Comparison of ENCODE assay signal across 10 cellular contexts in the genomic region with DNA sequence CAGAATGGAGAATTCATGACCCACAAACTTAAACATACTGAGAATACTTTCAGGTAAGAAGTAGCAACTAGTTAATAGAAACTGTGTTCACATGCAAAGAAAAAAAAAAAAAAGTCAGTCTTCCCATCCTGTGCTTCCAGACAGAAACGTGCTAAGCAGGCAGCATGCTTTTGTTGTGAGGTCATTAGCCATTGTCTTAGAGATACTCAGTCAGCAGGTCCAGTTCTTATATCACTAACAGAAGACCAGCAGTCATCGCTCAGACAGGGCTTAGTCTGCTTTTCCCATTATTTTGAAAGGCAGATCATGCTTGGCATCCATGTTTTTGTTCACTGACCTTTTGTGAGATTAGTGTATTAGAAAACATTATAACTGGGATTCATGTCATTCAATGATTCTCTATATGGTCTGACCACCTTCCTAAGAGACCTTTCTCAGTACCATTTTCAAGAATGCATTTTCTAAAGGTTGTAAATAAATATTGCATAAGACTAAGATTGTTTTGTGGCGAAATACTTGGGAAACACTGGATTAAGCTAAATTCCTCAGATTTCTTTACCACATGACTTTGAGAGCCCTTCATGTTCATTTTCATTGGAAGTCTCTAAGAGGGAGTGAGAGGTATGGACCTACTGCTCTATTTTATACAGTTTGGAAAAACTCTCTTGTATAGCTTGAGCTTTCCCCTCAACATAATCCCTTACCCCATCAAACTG. TPM values are rescaled to one million over a fixed set of nuclear protein-coding genes. Genes with fewer than 3 reads are reported as not detected.
A peak's percentile ranks its signal among the peaks of the same experiment; 100 is the strongest.
DNase-seq lines count a peak whose midpoint lies in the region; ATAC-seq and TF ChIP-seq lines count a peak whose summit lies in the region.
"Had no signal": no experiment of that assay in that cellular context is flagged by ENCODE, and none has a peak within 500 bp of the region (broad histone marks: within the 10 kb centered on the region; RNA-seq: fewer than 3 reads in every experiment).

No MANE protein-coding gene starts in this region.

- H3K79me2 ChIP-seq in trophoblast cell (ENCODE audit: control insufficient read depth, insufficient read depth, low read length, poor library complexity), result peaks cover 5% of the 10 kb centered on the region

- no peak overlapping the region for H2BK12ac ChIP-seq in trophoblast cell (ENCODE audit: low read length)

- TF ChIP-seq CTCF in fibroblast of villous mesenchyme (IDR thresholded peaks at IDR 0.05; ENCODE audit: insufficient read depth, low read depth, low read length), result no peak

- H3K4me3 ChIP-seq in SJSA1, result no peak overlapping the region
- H3K4me3 ChIP-seq in fibroblast of villous mesenchyme (ENCODE audit: low read depth, low read length), result no peak overlapping the region
- no peak overlapping the region for H3K4me3 ChIP-seq in trophoblast cell (ENCODE audit: low read depth, low read length)

- H3K79me1 ChIP-seq in trophoblast cell (ENCODE audit: low read length), result peaks cover 12% of the 10 kb centered on the region

- H3K9ac ChIP-seq in trophoblast cell (ENCODE audit: low read length), result no peak overlapping the region

- no peak overlapping the region for H2BK5ac ChIP-seq in trophoblast cell (ENCODE audit: low read depth, low read length, poor library complexity)

- H3K36me3 ChIP-seq in SJSA1 (peaks cover 90% of the 10 kb centered on the region), trophoblast cell (ENCODE audit: control insufficient read depth in 1 of 2, insufficient read depth in 2 of 2, low read length in 2 of 2) (peaks cover 2 to 19% of the 10 kb centered on the region in 2 experiments)

- no peaks in the 10 kb centered on the region for H3K9me3 ChIP-seq in SJSA1 (replicated peaks)
- no peaks in the 10 kb centered on the region for H3K9me3 ChIP-seq in trophoblast cell (ENCODE audit: insufficient read depth, low read depth, low read length)

- no peak overlapping the region for H3K4me2 ChIP-seq in trophoblast cell (ENCODE audit: low read length)

- H4K91ac ChIP-seq in trophoblast cell (ENCODE audit: low read depth, low read length), result no peak overlapping the region

- peak overlapping the region; percentile 98 for H2BK120ac ChIP-seq in trophoblast cell (ENCODE audit: insufficient read depth, low read length, poor library complexity)

- H4K8ac ChIP-seq in trophoblast cell (ENCODE audit: low read depth, low read length), result no peak overlapping the region

- H3K4ac ChIP-seq in trophoblast cell (ENCODE audit: low read depth, low read length), result no peak overlapping the region

- H3K4me1 ChIP-seq in SJSA1 (replicated peaks) (peaks cover 40% of the 10 kb centered on the region), trophoblast cell (ENCODE audit: control insufficient read depth in 1 of 2, insufficient read depth in 2 of 2, low read length in 2 of 2) (peaks cover 18 to 23% of the 10 kb centered on the region in 2 experiments)

- H3K23ac ChIP-seq in trophoblast cell (ENCODE audit: low read length), result no peak overlapping the region

- ATAC-seq in HG02884 (IDR thresholded peaks at IDR 0.05; ENCODE audit: unreplicated experiment), result no peak
- no peak for ATAC-seq in GM21825 (IDR thresholded peaks at IDR 0.05; ENCODE audit: unreplicated experiment)

- no peak overlapping the region for H2AFZ ChIP-seq in trophoblast cell (ENCODE audit: insufficient read depth, low read length, poor library complexity)

- H3K27ac ChIP-seq in SJSA1, result peak overlapping the region; percentile 49
- H3K27ac ChIP-seq in trophoblast cell (ENCODE audit: low read depth, low read length), result peak overlapping the region; percentile 91

- no peak overlapping the region for H2AK5ac ChIP-seq in trophoblast cell (ENCODE audit: low read length)

- no peak overlapping the region for H4K12ac ChIP-seq in trophoblast cell (ENCODE audit: low read depth, low read length)

- DNase-seq in ELR (ENCODE audit: low read depth), result peak; percentile 84
- peak; percentile 78 to 83 for DNase-seq in SJSA1 (ENCODE audit: low read depth in 1 of 2, low spot score in 2 of 2)
- peak; percentile 82 for DNase-seq in fibroblast of villous mesenchyme (ENCODE audit: low read depth)
- peak; percentile 87 to 94 for DNase-seq in trophoblast cell
- no peak for DNase-seq in NOMO-1 treated with dmso at 0.1 percent for 144 hours (lab: John Stamatoyannopoulos, UW; ENCODE audit: unreplicated experiment)
- DNase-seq in HUDEP-2 (lab: John Stamatoyannopoulos, UW; ENCODE audit: unreplicated experiment in 76 of 76), result no peak
- DNase-seq: activated B cell treated with CpG ODN at 0.5 μM for 24 hours; stimulated activated CD4-positive, alpha-beta T cell treated with anti-CD3 and anti-CD28 coated beads, Interleukin-1b, Interleukin-23, amount 100 ng/mL, for 48 hours had no signal

- WGBS in trophoblast cell (ENCODE audit: extremely low coverage, insufficient coverage, insufficient read length), result no CpG with 5 or more reads among the region's 3 CpGs

- no peak overlapping the region for H3K18ac ChIP-seq in trophoblast cell (ENCODE audit: low read length)

- no peaks in the 10 kb centered on the region for H3K27me3 ChIP-seq in SJSA1 (replicated peaks)
- H3K27me3 ChIP-seq in trophoblast cell (ENCODE audit: insufficient read depth, low read length), result no peaks in the 10 kb centered on the region

- H3K14ac ChIP-seq in trophoblast cell (ENCODE audit: low read length), result no peak overlapping the region

RNA-seq across cellular contexts. Expression of a gene that starts 45.0 kb away (rescaled TPM):
- total RNA-seq in SJSA1 (2014; rRNA removed; shearing (Covaris generic)), result 0.03 and 0.37 TPM in 2 replicates
- total RNA-seq in fibroblast of villous mesenchyme, result 1.3 and 1.6 TPM in 2 replicates
- 0.60 and 0.75 TPM in 2 replicates for polyA plus RNA-seq in trophoblast cell (2013)

Comparison
In these comparisons a context has a peak if more than half of its experiments do, and no peak if none do; other contexts are left out.
1. DNase-seq: peak in ELR (single experiment), SJSA1 (2 of 2), fibroblast of villous mesenchyme (single experiment) and trophoblast cell (2 of 2); none in NOMO-1 treated with dmso at 0.1 percent for 144 hours (single experiment) and HUDEP-2 (0 of 76).